ENCODE assay signal across 13 cellular contexts in the genomic region with DNA sequence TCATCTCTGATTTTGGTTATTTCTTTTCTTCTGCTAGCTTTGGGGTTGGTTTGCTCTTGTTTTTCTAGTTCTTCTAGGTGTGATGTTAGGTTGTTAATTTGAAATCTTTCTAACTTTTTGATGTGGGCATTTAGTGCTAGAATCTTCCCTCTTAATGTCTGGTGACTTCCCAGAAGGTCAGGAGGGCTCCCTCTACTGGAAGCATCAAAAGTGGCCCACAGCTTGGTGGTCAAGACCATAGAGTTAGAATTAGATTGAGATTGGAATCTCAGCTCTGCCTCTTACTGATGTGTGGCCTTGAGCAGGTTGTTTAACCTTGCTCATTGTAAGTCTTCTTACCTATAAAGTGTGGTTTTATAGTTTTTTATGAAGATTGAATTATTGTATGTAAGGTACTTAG.
DNase-seq lines count a peak whose midpoint lies in the region; ATAC-seq, FAIRE-seq and TF ChIP-seq lines count a peak whose summit lies in the region.
"Had no signal": no experiment of that assay in that cellular context is flagged by ENCODE, and none has a peak within 500 bp of the region (broad histone marks: within the 10 kb centered on the region; RNA-seq: fewer than 3 reads in every experiment).

No MANE protein-coding gene starts in this region.

- ATAC-seq in stimulated activated naive CD8-positive, alpha-beta T cell treated with anti-CD3 and anti-CD28 coated beads, Interleukin-15, amount 100 ng/mL, for 72 hours = no peak
- ATAC-seq in HG03469 (IDR thresholded peaks at IDR 0.05; ENCODE audit: unreplicated experiment) = no peak

- no peaks in the 10 kb centered on the region for H3K27me3 Mint-ChIP-seq in stimulated activated naive CD8-positive, alpha-beta T cell treated with anti-CD3 and anti-CD28 coated beads, Interleukin-15, amount 100 ng/mL, for 72 hours

- TF ChIP-seq POLR2A in GM12892 (IDR thresholded peaks at IDR 0.05; ENCODE audit: low read depth, low read length) = no peak

- BruUV-seq in A673 (replicated peaks; lab: Mats Ljungman, UMichigan) = no TSS peak

- H3K27ac Mint-ChIP-seq in stimulated activated naive CD8-positive, alpha-beta T cell treated with anti-CD3 and anti-CD28 coated beads, Interleukin-15, amount 100 ng/mL, for 72 hours = no peak overlapping the region

- DNase-seq in A673 (ENCODE audit: low spot score) (peak; percentile 25), ELF-1 (ENCODE audit: low read depth, low spot score) (peak; percentile 15), OCI-M1 (lab: John Stamatoyannopoulos, UW) (peak; percentile 67), fibroblast of pulmonary artery (ENCODE audit: low read depth) (peak; percentile 42), GM12892 (ENCODE audit: insufficient read length) (no peak), NCI-H2107 (lab: John Stamatoyannopoulos, UW) (no peak)
- no peak for DNase-seq in stimulated activated naive CD8-positive, alpha-beta T cell treated with anti-CD3 and anti-CD28 coated beads, Interleukin-15, amount 100 ng/mL, for 72 hours
- DNase-seq: activated naive CD4-positive, alpha-beta T cell treated with Interleukin-2 at 50 U/mL for 16 hours; DND-41; NCI-H1092 treated with DMSO at 0.1 percent for 48 hours; stimulated activated CD4-positive, alpha-beta T cell treated with anti-CD3 and anti-CD28 coated beads, Interleukin-12 subunit alpha, Interleukin-12 subunit beta, amount 100 ng/mL, for 4 hours had no signal

- no peak overlapping the region for H3K4me3 Mint-ChIP-seq in stimulated activated naive CD8-positive, alpha-beta T cell treated with anti-CD3 and anti-CD28 coated beads, Interleukin-15, amount 100 ng/mL, for 72 hours

- H3K9me3 ChIP-seq in A673 (ENCODE audit: low read depth, low read length, poor library complexity, severe bottlenecking) = peaks cover 10% of the 10 kb centered on the region

- no peaks in the 10 kb centered on the region for H3K27me3 ChIP-seq in A673 (replicated peaks; ENCODE audit: insufficient read depth, low read depth, low read length, poor library complexity)

- no peaks in the 10 kb centered on the region for H3K36me3 ChIP-seq in A673 (ENCODE audit: insufficient read depth, low read length, poor library complexity, severe bottlenecking)

- no peak for FAIRE-seq in GM12892 (lab: Jason Lieb, UNC)

- peaks cover 16% of the 10 kb centered on the region for H3K4me1 Mint-ChIP-seq in stimulated activated naive CD8-positive, alpha-beta T cell treated with anti-CD3 and anti-CD28 coated beads, Interleukin-15, amount 100 ng/mL, for 72 hours

- H3K4me3 ChIP-seq in A673 (ENCODE audit: low read depth, low read length, poor library complexity, severe bottlenecking) = no peak overlapping the region
- no peak overlapping the region for H3K4me3 ChIP-seq in fibroblast of pulmonary artery (replicated peaks; ENCODE audit: low read depth, low read length)

- H3K4me1 ChIP-seq in A673 (ENCODE audit: insufficient read depth, low read length, poor library complexity, severe bottlenecking) = no peaks in the 10 kb centered on the region

- intact Hi-C loops in A673 (cut with micrococcal nuclease; ENCODE audit: unreplicated experiment) = no loop called here

- H3K9me3 Mint-ChIP-seq in stimulated activated naive CD8-positive, alpha-beta T cell treated with anti-CD3 and anti-CD28 coated beads, Interleukin-15, amount 100 ng/mL, for 72 hours = peaks cover 10 to 20% of the 10 kb centered on the region in 2 donors

- TF ChIP-seq CTCF in A673 (conservative IDR thresholded peaks at IDR 0.05; ENCODE audit: low read depth, low read length) (peak; percentile 52), fibroblast of pulmonary artery (IDR thresholded peaks at IDR 0.05; ENCODE audit: low read length, missing control alignments) (peak; percentile 51)

- CTCF ChIA-PET in A673 (lab: Charles Lee) = no interaction called here

- POLR2A ChIA-PET in A673 (lab: Charles Lee; ENCODE audit: low non-redundant PET) = no interaction called here

- H3K27ac ChIP-seq in A673 (ENCODE audit: low read depth, low read length, poor library complexity, severe bottlenecking) = no peak overlapping the region
- H3K27ac ChIP-seq: epithelial cell of prostate had no signal

Comparison
In these comparisons a context has a peak if more than half of its experiments do, and no peak if none do; other contexts are left out.
1. DNase-seq: peak in A673 (single experiment), ELF-1 (single experiment), OCI-M1 (single experiment) and fibroblast of pulmonary artery (single experiment); none in stimulated activated naive CD8-positive, alpha-beta T cell treated with anti-CD3 and anti-CD28 coated beads, Interleukin-15, amount 100 ng/mL, for 72 hours (0 of 2), GM12892 (single experiment) and NCI-H2107 (single experiment).